In the genomic region with DNA sequence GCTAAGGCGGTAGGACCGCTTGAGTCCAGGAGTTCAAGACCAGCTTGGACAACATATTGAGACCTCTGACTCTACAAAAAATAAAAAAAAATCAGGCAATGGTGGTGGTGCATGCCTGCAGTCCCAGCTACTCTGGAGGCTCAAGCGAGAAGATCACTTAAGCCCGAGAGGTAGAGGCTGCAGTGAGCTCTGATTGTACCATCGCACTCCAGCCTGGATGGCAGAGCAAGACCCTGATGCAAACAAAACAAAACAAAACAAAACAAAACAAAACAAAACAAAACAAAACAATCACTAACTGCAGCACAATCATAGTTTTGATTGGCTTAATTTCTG, we compare ENCODE assay signal across 20 cellular contexts. TPM values are rescaled to one million over a fixed set of nuclear protein-coding genes. Genes with fewer than 3 reads are reported as not detected.
DNase-seq lines count a peak whose midpoint lies in the region; ATAC-seq, FAIRE-seq and TF ChIP-seq lines count a peak whose summit lies in the region.
"Had no signal": no experiment of that assay in that cellular context is flagged by ENCODE, and none has a peak within 500 bp of the region (broad histone marks: within the 10 kb centered on the region; RNA-seq: fewer than 3 reads in every experiment).

No MANE protein-coding gene starts in this region.

- TF ChIP-seq CTCF in activated B cell treated with CpG ODN at 0.5 μM for 24 hours (IDR thresholded peaks at IDR 0.05) (no peak), HepG2 (CRISPR knock-in tag; IDR thresholded peaks at IDR 0.05) (no peak)

- H4K20me1 ChIP-seq in HepG2 (ENCODE audit: insufficient read depth, low read length) = 0 out of 2 replicates have a peak, but pooled peaks cover 5% of the 10 kb centered on the region

- H3K27ac Mint-ChIP-seq in activated CD4-positive, alpha-beta T cell treated with anti-CD3 and anti-CD28 coated beads, Interleukin-2, amount 10 ng/mL, durations not matched to agents 24 days and 14 days = peak overlapping the region; percentile 94
- H3K27ac Mint-ChIP-seq in activated B cell treated with CpG ODN at 0.5 μM for 24 hours = peak overlapping the region; percentile 96
- H3K27ac Mint-ChIP-seq in stimulated activated naive B cell treated with anti-CD40 and anti-IgM and Interleukin-4, amounts not matched to agents 10 μg/mL and 1 μg/mL and 100 μg/mL, for 72 hours = peak overlapping the region; percentile 90
- H3K27ac Mint-ChIP-seq: neural progenitor cell had no signal

- peak overlapping the region; percentile 51 to 66 (median 65) for H3K4me3 ChIP-seq in HepG2 (replicated peaks in 1 of 3; ENCODE audit: insufficient read depth in 1 of 3, low read depth in 2 of 3, low read length in 3 of 3)
- H3K4me3 ChIP-seq: body of pancreas, neural progenitor cell, SK-N-MC, tibial artery had no signal

- DNase-seq in activated CD4-positive, alpha-beta T cell treated with anti-CD3 and anti-CD28 coated beads, Interleukin-2, amount 10 ng/mL, durations not matched to agents 24 days and 14 days = no peak
- no peak for DNase-seq in activated CD4-positive, alpha-beta T cell treated with anti-CD3 and anti-CD28 coated beads, Interleukin-2, amount 50 U/mL, for 4 hours
- DNase-seq in activated B cell treated with CpG ODN at 0.5 μM for 24 hours (no peak), HepG2 (ENCODE audit: low spot score) (no peak), NCI-H2196 treated with DMSO at 0.1 percent for 48 hours (lab: John Stamatoyannopoulos, UW; ENCODE audit: unreplicated experiment) (no peak), SK-N-DZ (ENCODE audit: low spot score) (no peak), NCI-H1105 (lab: John Stamatoyannopoulos, UW) (no peak)
- DNase-seq in stimulated activated naive B cell treated with anti-CD40 and anti-IgM and Interleukin-4, amounts not matched to agents 10 μg/mL and 1 μg/mL and 100 μg/mL, for 72 hours = no peak
- DNase-seq: body of pancreas; CD4-positive, alpha-beta memory T cell; DND-41; NCI-H2081; NCI-H524; retina had no signal

- intact Hi-C loops in activated CD4-positive, alpha-beta T cell treated with anti-CD3 and anti-CD28 coated beads, Interleukin-2, amount 10 ng/mL, durations not matched to agents 24 days and 14 days (cut with micrococcal nuclease) = no loop called here
- intact Hi-C loops in activated B cell treated with CpG ODN at 0.5 μM for 24 hours (cut with micrococcal nuclease) (no loop called here), HepG2 (cut with micrococcal nuclease; ENCODE audit: unreplicated experiment) (loop anchor here (1.0 kb wide), 1 partner anchor 12 kb away; the partner anchor contains the start of gene CA5A)

- no peak for TF ChIP-seq POLR2A in HepG2 (IDR thresholded peaks at IDR 0.05; ENCODE audit: insufficient read depth in 1 of 2, low read depth in 2 of 2, low read length in 2 of 2)

- H3K9me3 ChIP-seq in HepG2 (ENCODE audit: low read length) = no peaks in the 10 kb centered on the region
- H3K9me3 ChIP-seq: body of pancreas, tibial artery had no signal

- no peak for FAIRE-seq in HepG2 (lab: Jason Lieb, UNC)
- FAIRE-seq: A204.1, TTC549 had no signal

- H3K4me1 ChIP-seq in HepG2 (ENCODE audit: insufficient read depth, low read length) = peaks cover 76% of the 10 kb centered on the region

- POLR2A ChIA-PET in activated B cell treated with CpG ODN at 0.5 μM for 24 hours (lab: Charles Lee) (interaction anchor here (1.6 kb wide), 1 partner anchor 22 kb away, joined by 5 read pairs; no protein-coding TSS in a partner anchor), HepG2 (lab: Yijun Ruan, JAX) (interaction anchor here (0.8 to 6.0 kb wide), 7 partner anchors 9 to 183 kb away, joined by 4 to 110 read pairs (median 6); partner anchors contain the start of genes CA5A and KLHDC4)

- H3K36me3 ChIP-seq in HepG2 (replicated peaks in 1 of 2; ENCODE audit: control insufficient read depth in 1 of 2, insufficient read depth in 2 of 2, low read length in 2 of 2) = peaks cover 0 to 6% of the 10 kb centered on the region in 2 experiments; a peak in 2 of 5 replicates
- H3K36me3 ChIP-seq: neural progenitor cell, tibial artery had no signal

- in situ Hi-C loops in HepG2 (cut with HindIII; ENCODE audit: extremely low pct_ligation_motif_present, low pct_unique_long_range_greater_than_20kb) = no loop called here

- H3K36me3 Mint-ChIP-seq in activated CD4-positive, alpha-beta T cell treated with anti-CD3 and anti-CD28 coated beads, Interleukin-2, amount 10 ng/mL, durations not matched to agents 24 days and 14 days (ENCODE audit: low read depth) = peaks cover 12% of the 10 kb centered on the region
- H3K36me3 Mint-ChIP-seq in activated B cell treated with CpG ODN at 0.5 μM for 24 hours (ENCODE audit: low read depth) = peaks cover 15% of the 10 kb centered on the region
- H3K36me3 Mint-ChIP-seq in stimulated activated naive B cell treated with anti-CD40 and anti-IgM and Interleukin-4, amounts not matched to agents 10 μg/mL and 1 μg/mL and 100 μg/mL, for 72 hours = peaks cover 10 to 11% of the 10 kb centered on the region in 2 donors

- H2AFZ ChIP-seq in HepG2 (ENCODE audit: low read length) = peak overlapping the region; percentile 97
- H2AFZ ChIP-seq: neural progenitor cell had no signal

- ATAC-seq in activated B cell treated with CpG ODN at 0.5 μM for 24 hours (ENCODE audit: low read depth) (no peak), HepG2 (no peak)
- no peak for ATAC-seq in stimulated activated naive B cell treated with anti-CD40 and anti-IgM and Interleukin-4, amounts not matched to agents 10 μg/mL and 1 μg/mL and 100 μg/mL, for 72 hours (replicated peaks)
- ATAC-seq: body of pancreas had no signal

- no peaks in the 10 kb centered on the region for H3K27me3 ChIP-seq in HepG2 (ENCODE audit: control insufficient read depth in 1 of 2, insufficient read depth in 2 of 2, low read length in 2 of 2)
- H3K27me3 ChIP-seq: body of pancreas, neural progenitor cell had no signal

- BruUV-seq in HepG2 (replicated peaks; lab: Mats Ljungman, UMichigan) = TSS peak; percentile 55

- TF ChIP-seq EP300 in HepG2 (IDR thresholded peaks at IDR 0.05; ENCODE audit: low read depth in 2 of 2, low read length in 2 of 2) (no peak), HepG2 (CRISPR knock-in tag; IDR thresholded peaks at IDR 0.05; ENCODE audit: borderline replicate concordance) (no peak)

- peak overlapping the region; percentile 73 for H3K4me3 Mint-ChIP-seq in activated CD4-positive, alpha-beta T cell treated with anti-CD3 and anti-CD28 coated beads, Interleukin-2, amount 10 ng/mL, durations not matched to agents 24 days and 14 days
- H3K4me3 Mint-ChIP-seq in activated B cell treated with CpG ODN at 0.5 μM for 24 hours = no peak overlapping the region
- H3K4me3 Mint-ChIP-seq in stimulated activated naive B cell treated with anti-CD40 and anti-IgM and Interleukin-4, amounts not matched to agents 10 μg/mL and 1 μg/mL and 100 μg/mL, for 72 hours = peak overlapping the region in 1 of 2 donors; percentile 2

- peaks cover 41% of the 10 kb centered on the region for H3K4me1 Mint-ChIP-seq in activated CD4-positive, alpha-beta T cell treated with anti-CD3 and anti-CD28 coated beads, Interleukin-2, amount 10 ng/mL, durations not matched to agents 24 days and 14 days
- peaks cover 56% of the 10 kb centered on the region for H3K4me1 Mint-ChIP-seq in activated B cell treated with CpG ODN at 0.5 μM for 24 hours
- peaks cover 24 to 49% of the 10 kb centered on the region in 2 donors for H3K4me1 Mint-ChIP-seq in stimulated activated naive B cell treated with anti-CD40 and anti-IgM and Interleukin-4, amounts not matched to agents 10 μg/mL and 1 μg/mL and 100 μg/mL, for 72 hours

- peak overlapping the region; percentile 94 for H3K4me2 ChIP-seq in HepG2 (ENCODE audit: low read depth, low read length)
- H3K4me2 ChIP-seq: neural progenitor cell had no signal

- TF ChIP-seq RAD21 in HepG2 (CRISPR knock-in tag; IDR thresholded peaks at IDR 0.05) = no peak

- peak overlapping the region; percentile 86 for H3K9ac ChIP-seq in HepG2 (ENCODE audit: insufficient read depth, low read depth, low read length)
- H3K9ac ChIP-seq: neural progenitor cell had no signal

- 32% methylated on average over 5 of the region's 5 CpGs for WGBS in HepG2 (ENCODE audit: low lambda C conversion rate)

- H3K9me3 Mint-ChIP-seq in activated CD4-positive, alpha-beta T cell treated with anti-CD3 and anti-CD28 coated beads, Interleukin-2, amount 10 ng/mL, durations not matched to agents 24 days and 14 days = no peaks in the 10 kb centered on the region
- H3K9me3 Mint-ChIP-seq in activated B cell treated with CpG ODN at 0.5 μM for 24 hours = no peaks in the 10 kb centered on the region
- H3K9me3 Mint-ChIP-seq in stimulated activated naive B cell treated with anti-CD40 and anti-IgM and Interleukin-4, amounts not matched to agents 10 μg/mL and 1 μg/mL and 100 μg/mL, for 72 hours = no peaks in the 10 kb centered on the region
- H3K9me3 Mint-ChIP-seq: neural progenitor cell had no signal

- H3K27ac ChIP-seq in HepG2 (ENCODE audit: extremely low read length, insufficient read depth, low read length) = peak overlapping the region; percentile 84
- H3K27ac ChIP-seq: neural progenitor cell, SK-N-MC, tibial artery had no signal

- H3K27me3 Mint-ChIP-seq in activated CD4-positive, alpha-beta T cell treated with anti-CD3 and anti-CD28 coated beads, Interleukin-2, amount 10 ng/mL, durations not matched to agents 24 days and 14 days = no peaks in the 10 kb centered on the region
- H3K27me3 Mint-ChIP-seq in activated B cell treated with CpG ODN at 0.5 μM for 24 hours = no peaks in the 10 kb centered on the region
- H3K27me3 Mint-ChIP-seq in stimulated activated naive B cell treated with anti-CD40 and anti-IgM and Interleukin-4, amounts not matched to agents 10 μg/mL and 1 μg/mL and 100 μg/mL, for 72 hours = no peaks in the 10 kb centered on the region

- peaks cover 20% of the 10 kb centered on the region for H3K79me2 ChIP-seq in HepG2 (ENCODE audit: insufficient read depth, low read length)

- CTCF ChIA-PET in activated B cell treated with CpG ODN at 0.5 μM for 24 hours (lab: Charles Lee) = interaction anchor here (1.1 kb wide), 1 partner anchor 22 kb away, joined by 3 read pairs; no protein-coding TSS in a partner anchor
- CTCF ChIA-PET in HepG2 (lab: Yijun Ruan, JAX; ENCODE audit: low intra/inter-chr PET ratio, low total read pairs) = no interaction called here

RNA-seq across cellular contexts. Expression of gene BANP, which starts 2.5 kb away (rescaled TPM):
- total RNA-seq in activated CD4-positive, alpha-beta T cell treated with anti-CD3 and anti-CD28 coated beads, Interleukin-2, amount 10 ng/mL, durations not matched to agents 24 days and 14 days = 36.8 and 44.9 TPM in 2 replicates
- total RNA-seq in activated B cell treated with CpG ODN at 0.5 μM for 24 hours (62.8 and 72.3 TPM in 2 replicates), HepG2 (2016; rRNA removed; fragmentation: Illumina TruSeq; extraction: Trizol) (13.0 and 20.2 TPM in 2 replicates)
- total RNA-seq in HepG2 (2016; cell fraction: cytosol; rRNA removed; fragmentation: Illumina TruSeq; extraction: Trizol; ENCODE audit: low read depth) = 63.3 and 63.4 TPM in 2 replicates
- total RNA-seq in HepG2 (2016; cell fraction: insoluble cytoplasmic fraction; rRNA removed; fragmentation: Illumina TruSeq; extraction: Trizol) = 11.2 and 21.0 TPM in 2 replicates
- total RNA-seq in HepG2 (2016; cell fraction: membrane; rRNA removed; fragmentation: Illumina TruSeq; extraction: Trizol) = 26.8 and 28.3 TPM in 2 replicates
- 25.5 and 26.4 TPM in 2 replicates for total RNA-seq in HepG2 (2016; cell fraction: nucleus; rRNA removed; fragmentation: Illumina TruSeq; extraction: Trizol)
- 23.8 and 24.6 TPM in 2 replicates for polyA plus RNA-seq in HepG2 (2011; rRNA removed)
- 21.1 and 26.1 TPM in 2 replicates for polyA plus RNA-seq in HepG2 (2011; cell fraction: cytosol; rRNA removed)
- polyA plus RNA-seq in HepG2 (2011; cell fraction: nucleus; rRNA removed) = 58.9 and 72.7 TPM in 2 replicates
- polyA plus RNA-seq in HepG2 (2012) = 16.2 and 18.3 TPM in 2 replicates
- polyA plus RNA-seq in HepG2 (2016; cell fraction: cytosol; fragmentation: Illumina TruSeq; extraction: Trizol; ENCODE audit: low read depth) = 6.1 and 6.3 TPM in 2 replicates
- 10.3 and 13.0 TPM in 2 replicates for polyA plus RNA-seq in HepG2 (2016; cell fraction: insoluble cytoplasmic fraction; fragmentation: Illumina TruSeq; extraction: Trizol; ENCODE audit: low read depth)
- polyA plus RNA-seq in HepG2 (2016; cell fraction: membrane; fragmentation: Illumina TruSeq; extraction: Trizol; ENCODE audit: low read depth) = 7.4 and 8.4 TPM in 2 replicates
- polyA plus RNA-seq in HepG2 (2016; cell fraction: nucleus; fragmentation: Illumina TruSeq; extraction: Trizol; ENCODE audit: insufficient read depth, low read depth) = 24.7 and 27.2 TPM in 2 replicates
- 44.9 and 76.3 TPM in 2 replicates for polyA minus RNA-seq in HepG2 (2011; rRNA and poly(A)+ RNA removed; ENCODE audit: low replicate concordance)
- 24.6 and 25.1 TPM in 2 replicates for polyA minus RNA-seq in HepG2 (2011; cell fraction: cytosol; rRNA and poly(A)+ RNA removed)
- 76.5 and 78.6 TPM in 2 replicates for polyA minus RNA-seq in HepG2 (2011; cell fraction: nucleus; rRNA and poly(A)+ RNA removed)
- polyA plus RNA-seq in SK-N-DZ (2014; cell fraction: cytosol; rRNA removed) = 19.1 and 26.6 TPM in 2 replicates
- polyA plus RNA-seq in SK-N-DZ (2014; cell fraction: nucleus; rRNA removed) = 27.9 and 35.3 TPM in 2 replicates

RNA-seq across cellular contexts. Expression of gene CA5A, which starts 12.4 kb away (rescaled TPM):
- total RNA-seq in activated CD4-positive, alpha-beta T cell treated with anti-CD3 and anti-CD28 coated beads, Interleukin-2, amount 10 ng/mL, durations not matched to agents 24 days and 14 days = not detected in 2 replicates
- not detected in 2 replicates for total RNA-seq in activated B cell treated with CpG ODN at 0.5 μM for 24 hours
- 85.7 and 106 TPM in 2 replicates for total RNA-seq in HepG2 (2016; rRNA removed; fragmentation: Illumina TruSeq; extraction: Trizol)
- total RNA-seq in HepG2 (2016; cell fraction: cytosol; rRNA removed; fragmentation: Illumina TruSeq; extraction: Trizol; ENCODE audit: low read depth) = 32.7 and 37.9 TPM in 2 replicates
- total RNA-seq in HepG2 (2016; cell fraction: insoluble cytoplasmic fraction; rRNA removed; fragmentation: Illumina TruSeq; extraction: Trizol) = 85.8 and 97.2 TPM in 2 replicates
- 29.8 and 38.9 TPM in 2 replicates for total RNA-seq in HepG2 (2016; cell fraction: membrane; rRNA removed; fragmentation: Illumina TruSeq; extraction: Trizol)
- 97.3 and 115 TPM in 2 replicates for total RNA-seq in HepG2 (2016; cell fraction: nucleus; rRNA removed; fragmentation: Illumina TruSeq; extraction: Trizol)
- polyA plus RNA-seq in HepG2 (2011; rRNA removed) = 66.8 and 70.0 TPM in 2 replicates
- 69.7 and 71.1 TPM in 2 replicates for polyA plus RNA-seq in HepG2 (2011; cell fraction: cytosol; rRNA removed)
- polyA plus RNA-seq in HepG2 (2011; cell fraction: nucleus; rRNA removed) = 186 and 199 TPM in 2 replicates
- 44.2 and 48.2 TPM in 2 replicates for polyA plus RNA-seq in HepG2 (2012)
- 21.5 and 23.0 TPM in 2 replicates for polyA plus RNA-seq in HepG2 (2016; cell fraction: cytosol; fragmentation: Illumina TruSeq; extraction: Trizol; ENCODE audit: low read depth)
- polyA plus RNA-seq in HepG2 (2016; cell fraction: insoluble cytoplasmic fraction; fragmentation: Illumina TruSeq; extraction: Trizol; ENCODE audit: low read depth) = 68.8 and 71.9 TPM in 2 replicates
- 18.4 and 18.5 TPM in 2 replicates for polyA plus RNA-seq in HepG2 (2016; cell fraction: membrane; fragmentation: Illumina TruSeq; extraction: Trizol; ENCODE audit: low read depth)
- polyA plus RNA-seq in HepG2 (2016; cell fraction: nucleus; fragmentation: Illumina TruSeq; extraction: Trizol; ENCODE audit: insufficient read depth, low read depth) = 127 and 130 TPM in 2 replicates
- 132 TPM in 1 of 2 replicates, not detected in the other for polyA minus RNA-seq in HepG2 (2011; rRNA and poly(A)+ RNA removed; ENCODE audit: low replicate concordance)
- polyA minus RNA-seq in HepG2 (2011; cell fraction: cytosol; rRNA and poly(A)+ RNA removed) = 12.6 and 15.9 TPM in 2 replicates
- 114 and 132 TPM in 2 replicates for polyA minus RNA-seq in HepG2 (2011; cell fraction: nucleus; rRNA and poly(A)+ RNA removed)
- not detected in 2 replicates for polyA plus RNA-seq in SK-N-DZ (2014; cell fraction: cytosol; rRNA removed)
- polyA plus RNA-seq in SK-N-DZ (2014; cell fraction: nucleus; rRNA removed) = 1.3 TPM in 1 of 2 replicates, not detected in the other
- total RNA-seq: activated CD8-positive, alpha-beta memory T cell treated with anti-CD3 and anti-CD28 coated beads for 36 hours; body of pancreas; CD4-positive, alpha-beta memory T cell had no signal
- polyA plus RNA-seq: CD4-positive, alpha-beta memory T cell had no signal

Comparison
In these comparisons a context has a peak if more than half of its experiments do, and no peak if none do; other contexts are left out.
1. RNA of gene CA5A, which starts 12.4 kb away (total RNA-seq): 29.8 to 115 TPM in HepG2; not detected in activated B cell treated with CpG ODN at 0.5 μM for 24 hours and not detected in activated CD4-positive, alpha-beta T cell treated with anti-CD3 and anti-CD28 coated beads, Interleukin-2, amount 10 ng/mL, durations not matched to agents 24 days and 14 days; every median in the first group is over 10 times any median in the second.
2. Peak in every context shown above with its lines, with median percentiles within 50 percentile points of each other: H3K27ac Mint-ChIP-seq.